ENCODE assay signal across 18 cellular contexts in genomic region chr17:81899514-81900166, GRCh38. TPM values are rescaled to one million over a fixed set of nuclear protein-coding genes. Genes with fewer than 3 reads are reported as not detected.
A peak's percentile ranks its signal among the peaks of the same experiment; 100 is the strongest.
DNase-seq lines count a peak whose midpoint lies in the region; ATAC-seq, FAIRE-seq and TF ChIP-seq lines count a peak whose summit lies in the region.
"Had no signal": no experiment of that assay in that cellular context is flagged by ENCODE, and none has a peak within 500 bp of the region (broad histone marks: within the 10 kb centered on the region; RNA-seq: fewer than 3 reads in every experiment).

No MANE protein-coding gene starts in this region.

- H3K4me3 ChIP-seq in RWPE2 (ENCODE audit: severe bottlenecking) (no peak overlapping the region), HepG2 (replicated peaks in 1 of 3; ENCODE audit: insufficient read depth in 1 of 3, low read depth in 2 of 3, low read length in 3 of 3) (no peak overlapping the region)
- H3K4me3 ChIP-seq: SJCRH30 had no signal

- no peaks in the 10 kb centered on the region for H4K20me1 ChIP-seq in H9 (ENCODE audit: control insufficient read depth, insufficient read depth, insufficient read length)
- H4K20me1 ChIP-seq in HepG2 (ENCODE audit: insufficient read depth, low read length): peaks cover 5% of the 10 kb centered on the region; the same call in 1 of the 2 replicates

- H3K14ac ChIP-seq in H9 (ENCODE audit: insufficient read depth, low read length): no peak overlapping the region

- CTCF ChIA-PET in HepG2 (lab: Yijun Ruan, JAX; ENCODE audit: low intra/inter-chr PET ratio, low total read pairs): no interaction called here

- intact Hi-C loops in HepG2 (cut with micrococcal nuclease; ENCODE audit: unreplicated experiment): no loop called here

- no peak overlapping the region for H3K56ac ChIP-seq in H9 (ENCODE audit: insufficient read length, low read depth, low read length)

- H2BK120ac ChIP-seq in H9 (ENCODE audit: low read depth, low read length, poor library complexity, severe bottlenecking): no peak overlapping the region

- POLR2A ChIA-PET in HepG2 (lab: Yijun Ruan, JAX): interaction anchor here (1.0 to 2.8 kb wide), 2 partner anchors 10 to 11 kb away, joined by 4 to 16 read pairs; partner anchors contain the start of gene PCYT2

- peak; percentile 44 for DNase-seq in H9
- DNase-seq in RWPE2 (ENCODE audit: low spot score): no peak
- no peak for DNase-seq in HepG2 (ENCODE audit: low spot score)
- DNase-seq in stimulated activated naive B cell treated with anti-CD40 and anti-IgM and Interleukin-4, amounts not matched to agents 10 μg/mL and 1 μg/mL and 100 μg/mL, for 72 hours: no peak
- DNase-seq: BE2C, DMS79 treated with DMSO at 0.1 percent for 48 hours, GOT3, NCI-H1694, NCI-H446, NCI-H774, SJCRH30 had no signal

- H3K4me2 ChIP-seq in H9 (ENCODE audit: insufficient read depth, insufficient read length, low read length): no peak overlapping the region
- H3K4me2 ChIP-seq in HepG2 (ENCODE audit: low read depth, low read length): no peak overlapping the region

- peaks cover 11% of the 10 kb centered on the region for H3K27me3 Mint-ChIP-seq in H9 (ENCODE audit: low read depth)
- peaks cover 8 to 16% of the 10 kb centered on the region in 2 donors for H3K27me3 Mint-ChIP-seq in stimulated activated naive B cell treated with anti-CD40 and anti-IgM and Interleukin-4, amounts not matched to agents 10 μg/mL and 1 μg/mL and 100 μg/mL, for 72 hours

- no peak overlapping the region for H2BK12ac ChIP-seq in H9 (ENCODE audit: insufficient read length, low read depth, low read length)

- peaks cover 0 to 3% of the 10 kb centered on the region in 2 experiments; a peak in 2 of 4 replicates for H3K4me1 Mint-ChIP-seq in H9
- H3K4me1 Mint-ChIP-seq in stimulated activated naive B cell treated with anti-CD40 and anti-IgM and Interleukin-4, amounts not matched to agents 10 μg/mL and 1 μg/mL and 100 μg/mL, for 72 hours: peaks cover 0 to 6% of the 10 kb centered on the region in 2 donors

- no peak overlapping the region for H2AFZ ChIP-seq in H9 (ENCODE audit: low read length)
- no peak overlapping the region for H2AFZ ChIP-seq in HepG2 (ENCODE audit: low read length)

- H3K4me1 ChIP-seq in H9 (ENCODE audit: insufficient read depth, low read length): no peaks in the 10 kb centered on the region
- H3K4me1 ChIP-seq in RWPE2 (ENCODE audit: insufficient read depth, poor library complexity, severe bottlenecking): peaks cover 20% of the 10 kb centered on the region
- peaks cover 16% of the 10 kb centered on the region for H3K4me1 ChIP-seq in HepG2 (ENCODE audit: insufficient read depth, low read length)

- H3K9me3 ChIP-seq in H9 (ENCODE audit: control insufficient read depth, low read depth, low read length) (no peaks in the 10 kb centered on the region), RWPE2 (ENCODE audit: severe bottlenecking) (no peaks in the 10 kb centered on the region), HepG2 (ENCODE audit: low read length) (no peaks in the 10 kb centered on the region)
- H3K9me3 ChIP-seq: BE2C, SJCRH30 had no signal

- TF ChIP-seq EP300 in HepG2 (IDR thresholded peaks at IDR 0.05; ENCODE audit: low read depth in 2 of 2, low read length in 2 of 2): no peak
- TF ChIP-seq EP300 in HepG2 (CRISPR knock-in tag; IDR thresholded peaks at IDR 0.05; ENCODE audit: borderline replicate concordance): no peak

- no peaks in the 10 kb centered on the region for H3K9me3 Mint-ChIP-seq in H9
- no peaks in the 10 kb centered on the region for H3K9me3 Mint-ChIP-seq in stimulated activated naive B cell treated with anti-CD40 and anti-IgM and Interleukin-4, amounts not matched to agents 10 μg/mL and 1 μg/mL and 100 μg/mL, for 72 hours
- H3K9me3 Mint-ChIP-seq: CD4-positive, alpha-beta memory T cell had no signal

- no peaks in the 10 kb centered on the region; the same call in 1 of the 2 replicates for H3K27me3 ChIP-seq in H9 (ENCODE audit: insufficient read depth, low read length)
- H3K27me3 ChIP-seq in RWPE2 (ENCODE audit: insufficient read depth, poor library complexity, severe bottlenecking): no peaks in the 10 kb centered on the region
- no peaks in the 10 kb centered on the region for H3K27me3 ChIP-seq in HepG2 (ENCODE audit: control insufficient read depth in 1 of 2, insufficient read depth in 2 of 2, low read length in 2 of 2)
- H3K27me3 ChIP-seq: BE2C, SJCRH30 had no signal

- TF ChIP-seq POLR2A in HepG2 (IDR thresholded peaks at IDR 0.05; ENCODE audit: insufficient read depth in 1 of 2, low read depth in 2 of 2, low read length in 2 of 2): peak in 1 of 2 experiments; percentile 18; a peak in 1 of 4 replicates

- no peak for TF ChIP-seq RAD21 in HepG2 (CRISPR knock-in tag; IDR thresholded peaks at IDR 0.05)

- ATAC-seq in RWPE2 (ENCODE audit: low read depth) (no peak), HepG2 (peak; percentile 7), GM19351 (IDR thresholded peaks at IDR 0.05; ENCODE audit: unreplicated experiment) (no peak), GM21825 (IDR thresholded peaks at IDR 0.05; ENCODE audit: unreplicated experiment) (no peak), HG03457 (IDR thresholded peaks at IDR 0.05; ENCODE audit: unreplicated experiment) (no peak)
- no peak for ATAC-seq in stimulated activated naive B cell treated with anti-CD40 and anti-IgM and Interleukin-4, amounts not matched to agents 10 μg/mL and 1 μg/mL and 100 μg/mL, for 72 hours (replicated peaks)

- H3K18ac ChIP-seq in H9 (ENCODE audit: insufficient read length, low read depth, low read length): no peak overlapping the region

- H3K36me3 ChIP-seq in RWPE2 (ENCODE audit: low read depth): peaks cover 54% of the 10 kb centered on the region
- H3K36me3 ChIP-seq in HepG2 (replicated peaks in 1 of 2; ENCODE audit: control insufficient read depth in 1 of 2, insufficient read depth in 2 of 2, low read length in 2 of 2): peaks cover 18 to 37% of the 10 kb centered on the region in 2 experiments; a peak in 4 of 5 replicates

- in situ Hi-C loops in HepG2 (cut with HindIII; ENCODE audit: extremely low pct_ligation_motif_present, low pct_unique_long_range_greater_than_20kb): no loop called here

- H3K4me3 Mint-ChIP-seq in H9: no peak overlapping the region
- H3K4me3 Mint-ChIP-seq in stimulated activated naive B cell treated with anti-CD40 and anti-IgM and Interleukin-4, amounts not matched to agents 10 μg/mL and 1 μg/mL and 100 μg/mL, for 72 hours: no peak overlapping the region
- H3K4me3 Mint-ChIP-seq: CD4-positive, alpha-beta memory T cell had no signal

- H2BK20ac ChIP-seq in H9 (ENCODE audit: low read depth, low read length, poor library complexity, severe bottlenecking): no peak overlapping the region

- no peak overlapping the region for H4K8ac ChIP-seq in H9 (replicated peaks; ENCODE audit: insufficient read length, low read depth, low read length)

- WGBS in H9 (ENCODE audit: extremely low coverage, insufficient read length, low lambda C conversion rate): no CpG with 5 or more reads among the region's 22 CpGs
- 94% methylated on average over 15 of the region's 22 CpGs for WGBS in HepG2 (ENCODE audit: low lambda C conversion rate)

- H3K23ac ChIP-seq in H9 (ENCODE audit: insufficient read length, low read depth, low read length): no peak overlapping the region

- H2AK5ac ChIP-seq in H9 (ENCODE audit: insufficient read length, low read length): no peak overlapping the region

- no peak overlapping the region for H2BK5ac ChIP-seq in H9 (ENCODE audit: insufficient read length, low read length)

- H3K23me2 ChIP-seq in H9 (ENCODE audit: insufficient read length, low read depth, low read length, poor library complexity, severe bottlenecking): peaks cover 11% of the 10 kb centered on the region

- H3K36me3 Mint-ChIP-seq in H9 (ENCODE audit: insufficient read depth in 1 of 3, low read depth in 3 of 3): peaks cover 13 to 45% (median 35%) of the 10 kb centered on the region in 3 experiments; a peak in 6 of 7 replicates
- H3K36me3 Mint-ChIP-seq in stimulated activated naive B cell treated with anti-CD40 and anti-IgM and Interleukin-4, amounts not matched to agents 10 μg/mL and 1 μg/mL and 100 μg/mL, for 72 hours: peaks cover 40 to 51% of the 10 kb centered on the region in 2 donors

- H4K91ac ChIP-seq in H9 (ENCODE audit: insufficient read length, low read depth, low read length): no peak overlapping the region

- H3K9ac ChIP-seq in H9 (ENCODE audit: extremely low read depth, insufficient read length, low read length) (no peak overlapping the region), HepG2 (ENCODE audit: insufficient read depth, low read depth, low read length) (no peak overlapping the region)

- H2BK15ac ChIP-seq in H9 (ENCODE audit: low read depth, low read length): no peak overlapping the region; the same call in 1 of the 2 replicates

- TF ChIP-seq CTCF in H9 (conservative IDR thresholded peaks at IDR 0.05) (no peak), RWPE2 (IDR thresholded peaks at IDR 0.05; ENCODE audit: poor library complexity, severe bottlenecking) (no peak), HepG2 (CRISPR knock-in tag; IDR thresholded peaks at IDR 0.05) (no peak)

- FAIRE-seq in HepG2 (lab: Jason Lieb, UNC): no peak
- FAIRE-seq: D721Med, G401.6, GM12892 had no signal

- H3K79me2 ChIP-seq in H9 (ENCODE audit: insufficient read depth, low read length): no peaks in the 10 kb centered on the region
- no peaks in the 10 kb centered on the region for H3K79me2 ChIP-seq in HepG2 (ENCODE audit: insufficient read depth, low read length)

- H3K4ac ChIP-seq in H9 (ENCODE audit: low read depth, low read length): no peak overlapping the region

- H4K5ac ChIP-seq in H9 (ENCODE audit: insufficient read length, low read depth, low read length): no peak overlapping the region

- no peaks in the 10 kb centered on the region for H3K79me1 ChIP-seq in H9 (ENCODE audit: insufficient read depth, low read depth, low read length, poor library complexity, severe bottlenecking)

- BruUV-seq in HepG2 (replicated peaks; lab: Mats Ljungman, UMichigan): no TSS peak

- H3K27ac Mint-ChIP-seq in H9: peak overlapping the region in 1 of 3 experiments; percentile 49; a peak in 1 of 7 replicates
- H3K27ac Mint-ChIP-seq in stimulated activated naive B cell treated with anti-CD40 and anti-IgM and Interleukin-4, amounts not matched to agents 10 μg/mL and 1 μg/mL and 100 μg/mL, for 72 hours: peak overlapping the region; percentile 37
- H3K27ac Mint-ChIP-seq: CD4-positive, alpha-beta memory T cell had no signal

- H3T11ph ChIP-seq in H9 (ENCODE audit: low read length): no peak overlapping the region

- H3K27ac ChIP-seq in H9 (ENCODE audit: insufficient read length, low read depth, low read length) (no peak overlapping the region), RWPE2 (ENCODE audit: poor library complexity, severe bottlenecking) (peak overlapping the region; percentile 76), HepG2 (ENCODE audit: extremely low read length, insufficient read depth, low read length) (no peak overlapping the region)
- H3K27ac ChIP-seq: SJCRH30 had no signal

RNA-seq across cellular contexts. Expression of gene NPB, which starts 2.4 kb away (rescaled TPM):
- 2.1 and 2.4 TPM in 2 replicates for total RNA-seq in H9 (2021)
- 0.56 and 0.93 TPM in 2 replicates for total RNA-seq in HepG2 (2016; rRNA removed; fragmentation: Illumina TruSeq; extraction: Trizol)
- 0.97 and 1.1 TPM in 2 replicates for total RNA-seq in HepG2 (2016; cell fraction: cytosol; rRNA removed; fragmentation: Illumina TruSeq; extraction: Trizol; ENCODE audit: low read depth)
- 0.34 and 0.69 TPM in 2 replicates for total RNA-seq in HepG2 (2016; cell fraction: insoluble cytoplasmic fraction; rRNA removed; fragmentation: Illumina TruSeq; extraction: Trizol)
- total RNA-seq in HepG2 (2016; cell fraction: membrane; rRNA removed; fragmentation: Illumina TruSeq; extraction: Trizol): 0.59 and 0.69 TPM in 2 replicates
- 0.31 and 0.44 TPM in 2 replicates for total RNA-seq in HepG2 (2016; cell fraction: nucleus; rRNA removed; fragmentation: Illumina TruSeq; extraction: Trizol)
- polyA plus RNA-seq in HepG2 (2011; rRNA removed): 0.11 and 0.22 TPM in 2 replicates
- 0.59 and 0.70 TPM in 2 replicates for polyA plus RNA-seq in HepG2 (2011; cell fraction: cytosol; rRNA removed)
- polyA plus RNA-seq in HepG2 (2011; cell fraction: nucleus; rRNA removed): 0.52 and 0.66 TPM in 2 replicates
- 1.6 TPM in 1 of 2 replicates, not detected in the other for polyA plus RNA-seq in HepG2 (2012)
- 1.2 and 1.7 TPM in 2 replicates for polyA plus RNA-seq in HepG2 (2016; cell fraction: cytosol; fragmentation: Illumina TruSeq; extraction: Trizol; ENCODE audit: low read depth)
- 0.17 and 0.43 TPM in 2 replicates for polyA plus RNA-seq in HepG2 (2016; cell fraction: insoluble cytoplasmic fraction; fragmentation: Illumina TruSeq; extraction: Trizol; ENCODE audit: low read depth)
- polyA plus RNA-seq in HepG2 (2016; cell fraction: membrane; fragmentation: Illumina TruSeq; extraction: Trizol; ENCODE audit: low read depth): 0.80 and 0.88 TPM in 2 replicates
- polyA plus RNA-seq in HepG2 (2016; cell fraction: nucleus; fragmentation: Illumina TruSeq; extraction: Trizol; ENCODE audit: insufficient read depth, low read depth): 1.3 TPM in 1 of 2 replicates, not detected in the other
- polyA minus RNA-seq in HepG2 (2011; rRNA and poly(A)+ RNA removed; ENCODE audit: low replicate concordance): 0.80 and 1.6 TPM in 2 replicates
- polyA minus RNA-seq in HepG2 (2011; cell fraction: cytosol; rRNA and poly(A)+ RNA removed): 0.53 TPM in 1 of 2 replicates, not detected in the other
- polyA minus RNA-seq in HepG2 (2011; cell fraction: nucleus; rRNA and poly(A)+ RNA removed): 0.26 and 0.75 TPM in 2 replicates
- polyA plus RNA-seq: CD4-positive, alpha-beta memory T cell had no signal

RNA-seq across cellular contexts. Expression of gene ANAPC11, which starts 8.1 kb away (rescaled TPM):
- total RNA-seq in H9 (2021): 197 and 208 TPM in 2 replicates
- total RNA-seq in HepG2 (2016; rRNA removed; fragmentation: Illumina TruSeq; extraction: Trizol): 114 and 127 TPM in 2 replicates
- total RNA-seq in HepG2 (2016; cell fraction: cytosol; rRNA removed; fragmentation: Illumina TruSeq; extraction: Trizol; ENCODE audit: low read depth): 131 and 197 TPM in 2 replicates
- 108 and 128 TPM in 2 replicates for total RNA-seq in HepG2 (2016; cell fraction: insoluble cytoplasmic fraction; rRNA removed; fragmentation: Illumina TruSeq; extraction: Trizol)
- 131 and 179 TPM in 2 replicates for total RNA-seq in HepG2 (2016; cell fraction: membrane; rRNA removed; fragmentation: Illumina TruSeq; extraction: Trizol)
- 50.9 and 64.4 TPM in 2 replicates for total RNA-seq in HepG2 (2016; cell fraction: nucleus; rRNA removed; fragmentation: Illumina TruSeq; extraction: Trizol)
- 235 and 250 TPM in 2 replicates for polyA plus RNA-seq in HepG2 (2011; rRNA removed)
- polyA plus RNA-seq in HepG2 (2011; cell fraction: cytosol; rRNA removed): 444 and 596 TPM in 2 replicates
- 192 and 202 TPM in 2 replicates for polyA plus RNA-seq in HepG2 (2011; cell fraction: nucleus; rRNA removed)
- 95.6 and 161 TPM in 2 replicates for polyA plus RNA-seq in HepG2 (2012)
- polyA plus RNA-seq in HepG2 (2016; cell fraction: cytosol; fragmentation: Illumina TruSeq; extraction: Trizol; ENCODE audit: low read depth): 209 and 306 TPM in 2 replicates
- 119 and 120 TPM in 2 replicates for polyA plus RNA-seq in HepG2 (2016; cell fraction: insoluble cytoplasmic fraction; fragmentation: Illumina TruSeq; extraction: Trizol; ENCODE audit: low read depth)
- polyA plus RNA-seq in HepG2 (2016; cell fraction: membrane; fragmentation: Illumina TruSeq; extraction: Trizol; ENCODE audit: low read depth): 162 and 209 TPM in 2 replicates
- polyA plus RNA-seq in HepG2 (2016; cell fraction: nucleus; fragmentation: Illumina TruSeq; extraction: Trizol; ENCODE audit: insufficient read depth, low read depth): 107 and 109 TPM in 2 replicates
- 68.6 and 147 TPM in 2 replicates for polyA minus RNA-seq in HepG2 (2011; rRNA and poly(A)+ RNA removed; ENCODE audit: low replicate concordance)
- polyA minus RNA-seq in HepG2 (2011; cell fraction: cytosol; rRNA and poly(A)+ RNA removed): 32.2 and 42.7 TPM in 2 replicates
- 23.0 and 25.9 TPM in 2 replicates for polyA minus RNA-seq in HepG2 (2011; cell fraction: nucleus; rRNA and poly(A)+ RNA removed)

RNA-seq across cellular contexts. Expression of gene ALYREF, which starts 8.3 kb away (rescaled TPM):
- 212 and 219 TPM in 2 replicates for total RNA-seq in H9 (2021)
- total RNA-seq in HepG2 (2016; rRNA removed; fragmentation: Illumina TruSeq; extraction: Trizol): 264 and 269 TPM in 2 replicates
- 86.2 and 89.3 TPM in 2 replicates for total RNA-seq in HepG2 (2016; cell fraction: cytosol; rRNA removed; fragmentation: Illumina TruSeq; extraction: Trizol; ENCODE audit: low read depth)
- 272 and 275 TPM in 2 replicates for total RNA-seq in HepG2 (2016; cell fraction: insoluble cytoplasmic fraction; rRNA removed; fragmentation: Illumina TruSeq; extraction: Trizol)
- total RNA-seq in HepG2 (2016; cell fraction: membrane; rRNA removed; fragmentation: Illumina TruSeq; extraction: Trizol): 108 and 110 TPM in 2 replicates
- total RNA-seq in HepG2 (2016; cell fraction: nucleus; rRNA removed; fragmentation: Illumina TruSeq; extraction: Trizol): 101 and 105 TPM in 2 replicates
- 58.4 and 59.8 TPM in 2 replicates for polyA plus RNA-seq in HepG2 (2011; rRNA removed)
- polyA plus RNA-seq in HepG2 (2011; cell fraction: cytosol; rRNA removed): 45.3 and 72.1 TPM in 2 replicates
- polyA plus RNA-seq in HepG2 (2011; cell fraction: nucleus; rRNA removed): 54.3 and 67.4 TPM in 2 replicates
- 42.1 and 68.4 TPM in 2 replicates for polyA plus RNA-seq in HepG2 (2012)
- 78.5 and 81.9 TPM in 2 replicates for polyA plus RNA-seq in HepG2 (2016; cell fraction: cytosol; fragmentation: Illumina TruSeq; extraction: Trizol; ENCODE audit: low read depth)
- 267 TPM in 2 replicates for polyA plus RNA-seq in HepG2 (2016; cell fraction: insoluble cytoplasmic fraction; fragmentation: Illumina TruSeq; extraction: Trizol; ENCODE audit: low read depth)
- polyA plus RNA-seq in HepG2 (2016; cell fraction: membrane; fragmentation: Illumina TruSeq; extraction: Trizol; ENCODE audit: low read depth): 83.5 and 93.6 TPM in 2 replicates
- 158 and 162 TPM in 2 replicates for polyA plus RNA-seq in HepG2 (2016; cell fraction: nucleus; fragmentation: Illumina TruSeq; extraction: Trizol; ENCODE audit: insufficient read depth, low read depth)
- 80.4 and 133 TPM in 2 replicates for polyA minus RNA-seq in HepG2 (2011; rRNA and poly(A)+ RNA removed; ENCODE audit: low replicate concordance)
- 40.2 and 48.3 TPM in 2 replicates for polyA minus RNA-seq in HepG2 (2011; cell fraction: cytosol; rRNA and poly(A)+ RNA removed)
- 44.9 and 56.4 TPM in 2 replicates for polyA minus RNA-seq in HepG2 (2011; cell fraction: nucleus; rRNA and poly(A)+ RNA removed)

RNA-seq across cellular contexts. Expression of gene PCYT2, which starts 11.6 kb away (rescaled TPM):
- total RNA-seq in H9 (2021) (24.5 and 24.9 TPM in 2 replicates), HepG2 (2016; rRNA removed; fragmentation: Illumina TruSeq; extraction: Trizol) (240 and 297 TPM in 2 replicates)
- total RNA-seq in HepG2 (2016; cell fraction: cytosol; rRNA removed; fragmentation: Illumina TruSeq; extraction: Trizol; ENCODE audit: low read depth): 152 and 156 TPM in 2 replicates
- total RNA-seq in HepG2 (2016; cell fraction: insoluble cytoplasmic fraction; rRNA removed; fragmentation: Illumina TruSeq; extraction: Trizol): 223 and 298 TPM in 2 replicates
- total RNA-seq in HepG2 (2016; cell fraction: membrane; rRNA removed; fragmentation: Illumina TruSeq; extraction: Trizol): 178 and 208 TPM in 2 replicates
- 220 and 223 TPM in 2 replicates for total RNA-seq in HepG2 (2016; cell fraction: nucleus; rRNA removed; fragmentation: Illumina TruSeq; extraction: Trizol)
- 147 and 222 TPM in 2 replicates for polyA plus RNA-seq in HepG2 (2011; rRNA removed)
- polyA plus RNA-seq in HepG2 (2011; cell fraction: cytosol; rRNA removed): 94.7 and 118 TPM in 2 replicates
- 1,015 and 1,225 TPM in 2 replicates for polyA plus RNA-seq in HepG2 (2011; cell fraction: nucleus; rRNA removed)
- 124 and 128 TPM in 2 replicates for polyA plus RNA-seq in HepG2 (2012)
- 113 and 134 TPM in 2 replicates for polyA plus RNA-seq in HepG2 (2016; cell fraction: cytosol; fragmentation: Illumina TruSeq; extraction: Trizol; ENCODE audit: low read depth)
- 235 and 242 TPM in 2 replicates for polyA plus RNA-seq in HepG2 (2016; cell fraction: insoluble cytoplasmic fraction; fragmentation: Illumina TruSeq; extraction: Trizol; ENCODE audit: low read depth)
- polyA plus RNA-seq in HepG2 (2016; cell fraction: membrane; fragmentation: Illumina TruSeq; extraction: Trizol; ENCODE audit: low read depth): 149 and 175 TPM in 2 replicates
- polyA plus RNA-seq in HepG2 (2016; cell fraction: nucleus; fragmentation: Illumina TruSeq; extraction: Trizol; ENCODE audit: insufficient read depth, low read depth): 499 and 551 TPM in 2 replicates
- polyA minus RNA-seq in HepG2 (2011; rRNA and poly(A)+ RNA removed; ENCODE audit: low replicate concordance): 38.6 and 144 TPM in 2 replicates
- polyA minus RNA-seq in HepG2 (2011; cell fraction: cytosol; rRNA and poly(A)+ RNA removed): 47.2 and 54.9 TPM in 2 replicates
- 202 and 210 TPM in 2 replicates for polyA minus RNA-seq in HepG2 (2011; cell fraction: nucleus; rRNA and poly(A)+ RNA removed)

RNA-seq across cellular contexts. Expression of gene SIRT7, which starts 18.3 kb away (rescaled TPM):
- total RNA-seq in H9 (2021) (28.7 and 29.7 TPM in 2 replicates), HepG2 (2016; rRNA removed; fragmentation: Illumina TruSeq; extraction: Trizol) (14.5 and 24.8 TPM in 2 replicates)
- total RNA-seq in HepG2 (2016; cell fraction: cytosol; rRNA removed; fragmentation: Illumina TruSeq; extraction: Trizol; ENCODE audit: low read depth): 71.6 and 74.9 TPM in 2 replicates
- 13.5 and 25.0 TPM in 2 replicates for total RNA-seq in HepG2 (2016; cell fraction: insoluble cytoplasmic fraction; rRNA removed; fragmentation: Illumina TruSeq; extraction: Trizol)
- total RNA-seq in HepG2 (2016; cell fraction: membrane; rRNA removed; fragmentation: Illumina TruSeq; extraction: Trizol): 27.9 and 28.8 TPM in 2 replicates
- 28.8 and 33.6 TPM in 2 replicates for total RNA-seq in HepG2 (2016; cell fraction: nucleus; rRNA removed; fragmentation: Illumina TruSeq; extraction: Trizol)
- polyA plus RNA-seq in HepG2 (2011; rRNA removed): 8.3 and 10.9 TPM in 2 replicates
- 5.9 and 7.5 TPM in 2 replicates for polyA plus RNA-seq in HepG2 (2011; cell fraction: cytosol; rRNA removed)
- polyA plus RNA-seq in HepG2 (2011; cell fraction: nucleus; rRNA removed): 73.2 and 80.4 TPM in 2 replicates
- 12.4 and 18.7 TPM in 2 replicates for polyA plus RNA-seq in HepG2 (2012)
- 8.7 and 9.0 TPM in 2 replicates for polyA plus RNA-seq in HepG2 (2016; cell fraction: cytosol; fragmentation: Illumina TruSeq; extraction: Trizol; ENCODE audit: low read depth)
- 13.6 and 15.2 TPM in 2 replicates for polyA plus RNA-seq in HepG2 (2016; cell fraction: insoluble cytoplasmic fraction; fragmentation: Illumina TruSeq; extraction: Trizol; ENCODE audit: low read depth)
- 12.2 and 12.4 TPM in 2 replicates for polyA plus RNA-seq in HepG2 (2016; cell fraction: membrane; fragmentation: Illumina TruSeq; extraction: Trizol; ENCODE audit: low read depth)
- 87.1 and 90.3 TPM in 2 replicates for polyA plus RNA-seq in HepG2 (2016; cell fraction: nucleus; fragmentation: Illumina TruSeq; extraction: Trizol; ENCODE audit: insufficient read depth, low read depth)
- polyA minus RNA-seq in HepG2 (2011; rRNA and poly(A)+ RNA removed; ENCODE audit: low replicate concordance): 38.8 and 69.4 TPM in 2 replicates
- polyA minus RNA-seq in HepG2 (2011; cell fraction: cytosol; rRNA and poly(A)+ RNA removed): 8.9 and 16.0 TPM in 2 replicates
- 22.5 and 26.8 TPM in 2 replicates for polyA minus RNA-seq in HepG2 (2011; cell fraction: nucleus; rRNA and poly(A)+ RNA removed)
